In the genomic region with DNA sequence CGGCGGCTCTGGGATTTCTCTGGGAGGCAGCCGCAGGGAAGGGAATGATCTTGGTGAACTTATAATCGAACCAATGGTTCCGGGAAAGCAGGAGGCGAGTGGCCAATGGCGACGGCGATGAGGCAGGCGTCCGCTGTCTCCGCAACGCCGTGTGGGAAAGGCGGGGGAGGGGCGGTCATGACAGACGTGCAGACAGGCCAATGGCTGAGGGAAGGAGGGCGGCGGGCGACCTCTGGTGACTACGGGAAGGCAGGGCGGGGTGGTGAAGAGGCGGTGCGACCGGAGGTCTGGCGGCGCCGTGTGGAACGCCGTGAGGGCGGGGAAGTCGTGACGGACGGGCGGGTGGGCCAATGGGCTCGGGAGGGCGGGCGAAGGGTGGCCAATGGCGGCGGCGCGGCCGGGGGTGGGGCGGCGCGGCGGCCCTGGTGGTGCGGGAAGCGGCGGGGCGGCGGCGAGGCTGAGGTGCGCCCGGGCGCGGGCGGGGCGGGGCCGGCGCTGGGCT, we compare ENCODE assay signal across 8 cellular contexts. TPM values are rescaled to one million over a fixed set of nuclear protein-coding genes. Genes with fewer than 3 reads are reported as not detected.
DNase-seq lines count a peak whose midpoint lies in the region; ATAC-seq and TF ChIP-seq lines count a peak whose summit lies in the region.

RAB40C (plus strand) TSS at position 409 of the 502 bp plus-strand sequence. CDS start 226 bp downstream, outside the sequence.

- H3K36me3 ChIP-seq in mucosa of rectum (ENCODE audit: control insufficient read depth in 2 of 2, insufficient read depth in 2 of 2, low read length in 2 of 2): no peaks in the 10 kb centered on the region

- peaks cover 0 to 2% of the 10 kb centered on the region in 2 donors for H3K27me3 ChIP-seq in mucosa of rectum (ENCODE audit: control insufficient read depth in 2 of 2, insufficient read depth in 2 of 2, low read length in 2 of 2)

- H3K9ac ChIP-seq in mucosa of rectum (ENCODE audit: low read depth in 1 of 2, low read length in 2 of 2): peak within 1 kb of the TSS; percentile 96 to 98

- peak within 1 kb of the TSS; percentile 97 to 98 for H3K27ac ChIP-seq in mucosa of rectum (ENCODE audit: low read depth in 2 of 2, low read length in 2 of 2)

- peak; percentile 67 for ATAC-seq in GM21717 (IDR thresholded peaks at IDR 0.05; ENCODE audit: unreplicated experiment)

- no peak for TF ChIP-seq CTCF in epithelial cell of proximal tubule (conservative IDR thresholded peaks at IDR 0.05; ENCODE audit: low read depth, low read length)

- no peaks in the 10 kb centered on the region for H3K9me3 ChIP-seq in mucosa of rectum (ENCODE audit: control insufficient read depth in 2 of 2, low read length in 2 of 2)

- DNase-seq in DMS53 (lab: John Stamatoyannopoulos, UW) (peak; percentile 98), OCI-M2 (lab: John Stamatoyannopoulos, UW; ENCODE audit: unreplicated experiment) (peak; percentile 54), epithelial cell of proximal tubule (ENCODE audit: low read depth) (peak; percentile 54)
- peak; percentile 96 for DNase-seq in Jurkat, Clone E6-1 (ENCODE audit: low read depth, low spot score)
- peak; percentile 97 for DNase-seq in activated T-cell treated with anti-CD3 and anti-CD28 coated beads, Interleukin-2, amount 50 U/mL, for 1 hour
- peak; percentile 98 to 99 for DNase-seq in stimulated activated CD8-positive, alpha-beta memory T cell treated with anti-CD3 and anti-CD28 coated beads, Interleukin-4, amount 100 ng/mL, for 4 hours (ENCODE audit: low read depth in 2 of 2, low spot score in 1 of 2)

- peak within 1 kb of the TSS; percentile 91 for H3K4me3 ChIP-seq in Jurkat, Clone E6-1 (ENCODE audit: low read length)
- H3K4me3 ChIP-seq in epithelial cell of proximal tubule (ENCODE audit: low read depth, low read length) (peak within 1 kb of the TSS; percentile 88), mucosa of rectum (ENCODE audit: low read length in 2 of 2) (peak within 1 kb of the TSS; percentile 89 to 95)

- peaks cover 49 to 55% of the 10 kb centered on the region in 2 donors for H3K4me1 ChIP-seq in mucosa of rectum (ENCODE audit: control insufficient read depth in 2 of 2, insufficient read depth in 2 of 2, low read length in 2 of 2)

RNA-seq across cellular contexts. Expression of gene RAB40C, which starts in this region (rescaled TPM):
- polyA plus RNA-seq in Jurkat, Clone E6-1 (2012; ENCODE audit: insufficient read depth, insufficient read length): 20.7 TPM
- 9.9 and 16.6 TPM in 2 replicates for total RNA-seq in epithelial cell of proximal tubule

Comparison
In these comparisons a context has a peak if more than half of its experiments do, and no peak if none do; other contexts are left out.
1. Peak in every context shown above with its lines: DNase-seq, ATAC-seq, H3K4me3 ChIP-seq and H3K27ac ChIP-seq.